In genomic region chr1:228842094-228842775, GRCh38 we compare ENCODE assay signal across 9 cellular contexts.
A peak's percentile ranks its signal among the peaks of the same experiment; 100 is the strongest.
DNase-seq lines count a peak whose midpoint lies in the region; ATAC-seq, FAIRE-seq and TF ChIP-seq lines count a peak whose summit lies in the region.
"Had no signal": no experiment of that assay in that cellular context is flagged by ENCODE, and none has a peak within 500 bp of the region (broad histone marks: within the 10 kb centered on the region; RNA-seq: fewer than 3 reads in every experiment).

No MANE protein-coding gene starts in this region.

- peak overlapping the region; percentile 32; the same call in 1 of the 2 replicates for H3K9ac ChIP-seq in HepG2 (ENCODE audit: insufficient read depth, low read depth, low read length)

- H3K4me2 ChIP-seq in HepG2 (ENCODE audit: low read depth, low read length), result peak overlapping the region; percentile 10; the same call in 1 of the 2 replicates

- TF ChIP-seq POLR2A in HepG2 (IDR thresholded peaks at IDR 0.05; ENCODE audit: insufficient read depth in 1 of 2, low read depth in 2 of 2, low read length in 2 of 2), result no peak

- intact Hi-C loops in HepG2 (cut with micrococcal nuclease; ENCODE audit: unreplicated experiment), result no loop called here

- peak; percentile 67 for DNase-seq in AG08395 (ENCODE audit: low spot score)
- peak; percentile 73 for DNase-seq in HepG2 (ENCODE audit: low spot score)
- no peak for DNase-seq in NCI-H2107 treated with DMSO at 0.1 percent for 48 hours (lab: John Stamatoyannopoulos, UW; ENCODE audit: unreplicated experiment)
- no peak for DNase-seq in activated CD4-positive, alpha-beta T cell treated with anti-CD3 and anti-CD28 coated beads, Interleukin-2, amount 50 U/mL, for 4 hours

- H3K79me2 ChIP-seq in HepG2 (ENCODE audit: insufficient read depth, low read length), result no peaks in the 10 kb centered on the region

- no peaks in the 10 kb centered on the region; a peak in 1 of 5 replicates for H3K27me3 ChIP-seq in HepG2 (ENCODE audit: control insufficient read depth in 1 of 2, insufficient read depth in 2 of 2, low read length in 2 of 2)

- TF ChIP-seq RAD21 in HepG2 (CRISPR knock-in tag; IDR thresholded peaks at IDR 0.05), result no peak

- H3K36me3 ChIP-seq in HepG2 (replicated peaks in 1 of 2; ENCODE audit: control insufficient read depth in 1 of 2, insufficient read depth in 2 of 2, low read length in 2 of 2), result no peaks in the 10 kb centered on the region

- no peak for TF ChIP-seq CTCF in HepG2 (CRISPR knock-in tag; IDR thresholded peaks at IDR 0.05)

- WGBS in HepG2 (ENCODE audit: low lambda C conversion rate), result 58% methylated on average over 3 of the region's 6 CpGs

- no peaks in the 10 kb centered on the region for H4K20me1 ChIP-seq in HepG2 (ENCODE audit: insufficient read depth, low read length)

- peak; percentile 48 for ATAC-seq in HG02610 (IDR thresholded peaks at IDR 0.05; ENCODE audit: unreplicated experiment)
- ATAC-seq in HepG2, result peak; percentile 4; the same call in 1 of the 3 replicates
- ATAC-seq in HG02981 (IDR thresholded peaks at IDR 0.05; ENCODE audit: unreplicated experiment), result no peak
- ATAC-seq in HG03196 (IDR thresholded peaks at IDR 0.05; ENCODE audit: unreplicated experiment), result no peak

- no TSS peak for BruUV-seq in HepG2 (replicated peaks; lab: Mats Ljungman, UMichigan)

- H3K9me3 ChIP-seq in HepG2 (ENCODE audit: low read length), result no peaks in the 10 kb centered on the region

- POLR2A ChIA-PET in HepG2 (lab: Yijun Ruan, JAX), result interaction anchor here (1.1 to 6.0 kb wide), 6 partner anchors 8 to 122 kb away, joined by 3 to 124 read pairs (median 4); no protein-coding TSS in a partner anchor

- TF ChIP-seq EP300 in HepG2 (IDR thresholded peaks at IDR 0.05; ENCODE audit: low read depth in 2 of 2, low read length in 2 of 2) (no peak), HepG2 (CRISPR knock-in tag; IDR thresholded peaks at IDR 0.05; ENCODE audit: borderline replicate concordance) (no peak)

- CTCF ChIA-PET in HepG2 (lab: Yijun Ruan, JAX; ENCODE audit: low intra/inter-chr PET ratio, low total read pairs), result no interaction called here

- H2AFZ ChIP-seq in HepG2 (ENCODE audit: low read length), result peak overlapping the region; percentile 33

- H3K4me1 ChIP-seq in HepG2 (ENCODE audit: insufficient read depth, low read length), result peaks cover 53% of the 10 kb centered on the region

- peak overlapping the region; percentile 7 for H3K27ac ChIP-seq in angular gyrus (ENCODE audit: low read depth, low read length)
- H3K27ac ChIP-seq in HepG2 (ENCODE audit: extremely low read length, insufficient read depth, low read length), result peak overlapping the region; percentile 16

- in situ Hi-C loops in HepG2 (cut with HindIII; ENCODE audit: extremely low pct_ligation_motif_present, low pct_unique_long_range_greater_than_20kb), result no loop called here

- no peak overlapping the region for H3K4me3 ChIP-seq in HepG2 (replicated peaks in 1 of 3; ENCODE audit: insufficient read depth in 1 of 3, low read depth in 2 of 3, low read length in 3 of 3)

- no peak for FAIRE-seq in HepG2 (lab: Jason Lieb, UNC)
- FAIRE-seq: keratinocyte had no signal

TF ChIP-seq in HepG2, 621 proteins besides CTCF, POLR2A, EP300 and RAD21 (continues in another document):
- TF ChIP-seq ZFP82 (CRISPR knock-in tag; IDR thresholded peaks at IDR 0.05; ENCODE audit: borderline replicate concordance) (no peak), RBAK (CRISPR knock-in tag; IDR thresholded peaks at IDR 0.05) (no peak), HOXD1 (CRISPR knock-in tag; IDR thresholded peaks at IDR 0.05) (no peak), ZNF687 (CRISPR knock-in tag; IDR thresholded peaks at IDR 0.05) (peak; percentile 59), ZBTB4 (CRISPR knock-in tag; IDR thresholded peaks at IDR 0.05; ENCODE audit: borderline replicate concordance) (no peak), ATRX (CRISPR knock-in tag; IDR thresholded peaks at IDR 0.05; ENCODE audit: borderline replicate concordance) (no peak), SOX6 (IDR thresholded peaks at IDR 0.05) (no peak), SOX6 (CRISPR knock-in tag; IDR thresholded peaks at IDR 0.05) (peak; percentile 31; the same call in 1 of the 2 replicates), RNF2 (conservative IDR thresholded peaks at IDR 0.05; ENCODE audit: low read depth) (no peak), PHF5A (CRISPR knock-in tag; IDR thresholded peaks at IDR 0.05; ENCODE audit: low read depth, unreplicated experiment) (no peak), ZNF766 (CRISPR knock-in tag; IDR thresholded peaks at IDR 0.05; ENCODE audit: borderline replicate concordance) (no peak), RORA (CRISPR knock-in tag; IDR thresholded peaks at IDR 0.05) (no peak), HES4 (CRISPR knock-in tag; IDR thresholded peaks at IDR 0.05; ENCODE audit: borderline replicate concordance) (no peak), ZBTB7A (CRISPR knock-in tag; IDR thresholded peaks at IDR 0.05) (no peak), ZNF10 (CRISPR knock-in tag; IDR thresholded peaks at IDR 0.05; ENCODE audit: borderline replicate concordance, low read depth) (no peak), ZBTB26 (CRISPR knock-in tag; IDR thresholded peaks at IDR 0.05; ENCODE audit: borderline replicate concordance) (peak; percentile 33; the same call in 1 of the 2 replicates), ZNF749 (CRISPR knock-in tag; IDR thresholded peaks at IDR 0.05; ENCODE audit: borderline replicate concordance) (no peak), SP4 (CRISPR knock-in tag; IDR thresholded peaks at IDR 0.05) (no peak)

Comparison
In these comparisons a context has a peak if more than half of its experiments do, and no peak if none do; other contexts are left out.
1. DNase-seq: peak in AG08395 (single experiment) and HepG2 (single experiment); none in NCI-H2107 treated with DMSO at 0.1 percent for 48 hours (single experiment) and activated CD4-positive, alpha-beta T cell treated with anti-CD3 and anti-CD28 coated beads, Interleukin-2, amount 50 U/mL, for 4 hours (0 of 2).
2. ATAC-seq: peak in HG02610 (single experiment) and HepG2 (single experiment); none in HG02981 (single experiment) and HG03196 (single experiment).